Comparison of ENCODE assay signal across 32 cellular contexts in the genomic region with DNA sequence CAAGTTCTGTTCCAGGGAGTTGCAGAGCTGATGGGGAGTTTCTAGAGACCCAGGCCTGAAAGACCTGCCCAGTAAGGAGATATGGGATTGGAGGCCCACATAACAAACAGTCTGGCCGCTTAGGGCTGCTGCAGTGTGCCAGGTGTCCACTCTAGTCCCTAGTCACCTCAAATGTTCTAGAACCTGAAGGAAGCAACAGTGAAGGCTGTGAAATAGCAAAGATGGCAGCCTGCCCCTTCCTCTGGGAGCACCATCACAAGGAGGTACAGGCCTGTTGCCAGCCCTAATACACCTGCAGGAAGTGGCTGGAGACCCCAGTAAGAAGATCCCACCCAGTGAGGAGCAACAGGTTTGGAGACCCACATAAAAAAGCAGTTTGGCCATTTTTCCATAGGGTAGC.
DNase-seq lines count a peak whose midpoint lies in the region; ATAC-seq and TF ChIP-seq lines count a peak whose summit lies in the region.
"Had no signal": no experiment of that assay in that cellular context is flagged by ENCODE, and none has a peak within 500 bp of the region (broad histone marks: within the 10 kb centered on the region; RNA-seq: fewer than 3 reads in every experiment).

No MANE protein-coding gene starts in this region.

- no peaks in the 10 kb centered on the region for H3K9me3 ChIP-seq in CD4-positive, alpha-beta T cell (ENCODE audit: control insufficient read depth, low read length)
- H3K9me3 ChIP-seq: A549, BE2C, BLaER1, Caco-2 had no signal

- H3K27ac Mint-ChIP-seq in stimulated activated effector memory CD8-positive, alpha-beta T cell treated with anti-CD3 and anti-CD28 coated beads, Interleukin-12 subunit alpha, Interleukin-12 subunit beta, amount 100 ng/mL, for 72 hours: no peak overlapping the region
- H3K27ac Mint-ChIP-seq in CD4-positive, alpha-beta T cell: no peak overlapping the region
- H3K27ac Mint-ChIP-seq: B cell; CD14-positive monocyte; CD4-positive, alpha-beta memory T cell; CD4-positive, CD25-positive, alpha-beta regulatory T cell; CD8-positive, alpha-beta memory T cell; CD8-positive, alpha-beta T cell had no signal

- H3K27me3 Mint-ChIP-seq in CD4-positive, alpha-beta T cell: no peaks in the 10 kb centered on the region
- H3K27me3 Mint-ChIP-seq: B cell; CD4-positive, alpha-beta memory T cell; CD4-positive, CD25-positive, alpha-beta regulatory T cell; CD8-positive, alpha-beta memory T cell had no signal

- peak; percentile 13 for ATAC-seq in stimulated activated effector memory CD8-positive, alpha-beta T cell treated with anti-CD3 and anti-CD28 coated beads, Interleukin-12 subunit alpha, Interleukin-12 subunit beta, amount 100 ng/mL, for 72 hours
- ATAC-seq in CD4-positive, alpha-beta T cell (ENCODE audit: poor library complexity): no peak
- ATAC-seq: A549; CD8-positive, alpha-beta T cell had no signal

- intact Hi-C loops in posterior vena cava (cut with DNase I): no loop called here
- intact Hi-C loops in CD4-positive, alpha-beta T cell (cut with DNase I, micrococcal nuclease): no loop called here

- no peaks in the 10 kb centered on the region for H3K4me1 Mint-ChIP-seq in stimulated activated effector memory CD8-positive, alpha-beta T cell treated with anti-CD3 and anti-CD28 coated beads, Interleukin-12 subunit alpha, Interleukin-12 subunit beta, amount 100 ng/mL, for 72 hours
- no peaks in the 10 kb centered on the region for H3K4me1 Mint-ChIP-seq in CD4-positive, alpha-beta T cell (ENCODE audit: low read depth)
- H3K4me1 Mint-ChIP-seq: B cell; CD14-positive monocyte; CD4-positive, alpha-beta memory T cell; CD4-positive, CD25-positive, alpha-beta regulatory T cell; CD8-positive, alpha-beta memory T cell had no signal

- TF ChIP-seq CTCF in CD4-positive, alpha-beta T cell (IDR thresholded peaks at IDR 0.05): no peak

- POLR2A ChIA-PET in CD4-positive, alpha-beta T cell (lab: Charles Lee): no interaction called here

- CTCF ChIA-PET in CD4-positive, alpha-beta T cell (lab: Charles Lee): no interaction called here

- H3K27ac ChIP-seq in CD4-positive, alpha-beta T cell (ENCODE audit: low read depth, low read length): no peak overlapping the region
- H3K27ac ChIP-seq: 22Rv1; A549; BLaER1; BLaER1 treated with 17β-estradiol and CSF1 and Interleukin-3, amounts not matched to agents 10 nM and 100 nM; C4-2B had no signal

- no peaks in the 10 kb centered on the region for H3K27me3 ChIP-seq in CD4-positive, alpha-beta T cell (ENCODE audit: control insufficient read depth, insufficient read depth, low read length)
- H3K27me3 ChIP-seq: BE2C; BLaER1; BLaER1 treated with 17β-estradiol and CSF1 and Interleukin-3, amounts not matched to agents 10 nM and 100 nM had no signal

- H3K36me3 Mint-ChIP-seq in stimulated activated effector memory CD8-positive, alpha-beta T cell treated with anti-CD3 and anti-CD28 coated beads, Interleukin-12 subunit alpha, Interleukin-12 subunit beta, amount 100 ng/mL, for 72 hours: no peaks in the 10 kb centered on the region
- no peaks in the 10 kb centered on the region for H3K36me3 Mint-ChIP-seq in CD4-positive, alpha-beta T cell (ENCODE audit: low read depth)
- H3K36me3 Mint-ChIP-seq: CD14-positive monocyte; CD4-positive, alpha-beta memory T cell; CD4-positive, CD25-positive, alpha-beta regulatory T cell; CD8-positive, alpha-beta memory T cell; CD8-positive, alpha-beta T cell had no signal

- peaks cover 13% of the 10 kb centered on the region for H3K9me3 Mint-ChIP-seq in stimulated activated effector memory CD8-positive, alpha-beta T cell treated with anti-CD3 and anti-CD28 coated beads, Interleukin-12 subunit alpha, Interleukin-12 subunit beta, amount 100 ng/mL, for 72 hours
- peaks cover 5% of the 10 kb centered on the region for H3K9me3 Mint-ChIP-seq in CD4-positive, alpha-beta T cell

- DNase-seq in mesenteric fat pad (ENCODE audit: low spot score) (peak; percentile 68), posterior vena cava (ENCODE audit: low spot score) (peak; percentile 60), COLO829 (ENCODE audit: low spot score) (no peak)
- DNase-seq in stimulated activated effector memory CD8-positive, alpha-beta T cell treated with anti-CD3 and anti-CD28 coated beads, Interleukin-12 subunit alpha, Interleukin-12 subunit beta, amount 100 ng/mL, for 72 hours (ENCODE audit: low spot score in 2 of 2): no peak
- no peak for DNase-seq in activated T-cell treated with anti-CD3 and anti-CD28 coated beads, Interleukin-2, amount 50 U/mL, for 48 hours
- DNase-seq in CD4-positive, alpha-beta T cell: no peak
- DNase-seq: 8988T; ACHN; AML-193; BE2C; C1 segment of cervical spinal cord; Caco-2; Calu3; CD4-positive, alpha-beta memory T cell; CD4-positive, CD25-positive, alpha-beta regulatory T cell; CD8-positive, alpha-beta memory T cell; CD8-positive, alpha-beta T cell; COR-L47; DMS 273 treated with DMSO at 0.1 percent for 48 hours; DMS153; DMS53; DMS79; DMS79 treated with DMSO at 0.1 percent for 48 hours; DND-41; EL had no signal

- H3K4me3 Mint-ChIP-seq in stimulated activated effector memory CD8-positive, alpha-beta T cell treated with anti-CD3 and anti-CD28 coated beads, Interleukin-12 subunit alpha, Interleukin-12 subunit beta, amount 100 ng/mL, for 72 hours: no peak overlapping the region
- no peak overlapping the region for H3K4me3 Mint-ChIP-seq in CD4-positive, alpha-beta T cell
- H3K4me3 Mint-ChIP-seq: B cell; CD14-positive monocyte; CD4-positive, alpha-beta memory T cell; CD4-positive, CD25-positive, alpha-beta regulatory T cell; CD8-positive, alpha-beta memory T cell; CD8-positive, alpha-beta T cell had no signal

Comparison
In these comparisons a context has a peak if more than half of its experiments do, and no peak if none do; other contexts are left out.
1. DNase-seq: peak in mesenteric fat pad (single experiment) and posterior vena cava (single experiment); none in stimulated activated effector memory CD8-positive, alpha-beta T cell treated with anti-CD3 and anti-CD28 coated beads, Interleukin-12 subunit alpha, Interleukin-12 subunit beta, amount 100 ng/mL, for 72 hours (0 of 2), COLO829 (single experiment), activated T-cell treated with anti-CD3 and anti-CD28 coated beads, Interleukin-2, amount 50 U/mL, for 48 hours (0 of 2) and CD4-positive, alpha-beta T cell (0 of 10).